ENCODE assay signal across 1 cellular context in genomic region chr18:56986829-56987228, GRCh38.
TF ChIP-seq lines count a peak whose summit lies in the region.

No MANE protein-coding gene starts in this region.

TF ChIP-seq in HepG2, 621 proteins besides CTCF, POLR2A, EP300 and RAD21 (continued from another document):
- TF ChIP-seq ZNF280D (CRISPR knock-in tag; IDR thresholded peaks at IDR 0.05) (no peak), TCF7L2 (IDR thresholded peaks at IDR 0.05; ENCODE audit: low read depth, low read length) (no peak), NR2F6 (IDR thresholded peaks at IDR 0.05) (peak; percentile 66), NR2F6 (CRISPR knock-in tag; IDR thresholded peaks at IDR 0.05) (peak; percentile 45; the same call in 1 of the 2 replicates), HNF4G (IDR thresholded peaks at IDR 0.05; ENCODE audit: borderline replicate concordance, low read depth, low read length) (peak; percentile 59; the same call in 1 of the 2 replicates), HNF4G (CRISPR knock-in tag; IDR thresholded peaks at IDR 0.05; ENCODE audit: borderline replicate concordance, low read depth) (no peak), KDM6A (CRISPR knock-in tag; IDR thresholded peaks at IDR 0.05; ENCODE audit: low read depth) (no peak), ARHGAP35 (CRISPR knock-in tag; IDR thresholded peaks at IDR 0.05; ENCODE audit: borderline replicate concordance) (no peak), HNF4A (CRISPR knock-in tag; IDR thresholded peaks at IDR 0.05) (peak; percentile 60), NR2F1 (CRISPR knock-in tag; IDR thresholded peaks at IDR 0.05) (peak; percentile 43 to 56; a peak in 2 of 4 replicates), CBFB (CRISPR knock-in tag; IDR thresholded peaks at IDR 0.05) (0 out of 2 replicates have a peak, but pooled peaks have one; percentile 65), NR1H2 (CRISPR knock-in tag; IDR thresholded peaks at IDR 0.05; ENCODE audit: borderline replicate concordance, low read depth) (no peak), RFX5 (IDR thresholded peaks at IDR 0.05; ENCODE audit: low read depth, low read length) (no peak), NCOR1 (IDR thresholded peaks at IDR 0.05; ENCODE audit: borderline replicate concordance, low read length) (no peak), PITX1 (CRISPR knock-in tag; IDR thresholded peaks at IDR 0.05) (0 out of 2 replicates have a peak, but pooled peaks have one; percentile 14), PATZ1 (CRISPR knock-in tag; IDR thresholded peaks at IDR 0.05) (no peak), BORCS8-MEF2B (CRISPR knock-in tag; IDR thresholded peaks at IDR 0.05) (no peak), CEBPB (IDR thresholded peaks at IDR 0.05; ENCODE audit: borderline replicate concordance, low read depth, low read length) (peak; percentile 48; the same call in 1 of the 2 replicates), HOMEZ (CRISPR knock-in tag; IDR thresholded peaks at IDR 0.05; ENCODE audit: low read depth) (peak; percentile 36; the same call in 1 of the 2 replicates), TFDP2 (CRISPR knock-in tag; IDR thresholded peaks at IDR 0.05) (no peak), FOXP1 (IDR thresholded peaks at IDR 0.05) (no peak), FOXP1 (CRISPR knock-in tag; IDR thresholded peaks at IDR 0.05) (peak; percentile 55; the same call in 1 of the 2 replicates), SOX13 (IDR thresholded peaks at IDR 0.05) (peak; percentile 78), SOX13 (CRISPR knock-in tag; conservative IDR thresholded peaks at IDR 0.05 in 1 of 2, IDR thresholded peaks at IDR 0.05 in 1 of 2) (peak in 1 of 2 experiments; percentile 98; a peak in 2 of 4 replicates), GATAD2A (CRISPR knock-in tag; IDR thresholded peaks at IDR 0.05) (0 out of 2 replicates have a peak, but pooled peaks have one; percentile 27), SOX6 (IDR thresholded peaks at IDR 0.05) (no peak), SOX6 (CRISPR knock-in tag; IDR thresholded peaks at IDR 0.05) (peak; percentile 96), CEBPG (CRISPR knock-in tag; IDR thresholded peaks at IDR 0.05) (peak; percentile 64), SOX5 (CRISPR knock-in tag; IDR thresholded peaks at IDR 0.05; ENCODE audit: borderline replicate concordance) (peak; percentile 97), PAXIP1 (CRISPR knock-in tag; conservative IDR thresholded peaks at IDR 0.05) (0 out of 2 replicates have a peak, but pooled peaks have one; percentile 27)
- TF ChIP-seq, protein P1, sequence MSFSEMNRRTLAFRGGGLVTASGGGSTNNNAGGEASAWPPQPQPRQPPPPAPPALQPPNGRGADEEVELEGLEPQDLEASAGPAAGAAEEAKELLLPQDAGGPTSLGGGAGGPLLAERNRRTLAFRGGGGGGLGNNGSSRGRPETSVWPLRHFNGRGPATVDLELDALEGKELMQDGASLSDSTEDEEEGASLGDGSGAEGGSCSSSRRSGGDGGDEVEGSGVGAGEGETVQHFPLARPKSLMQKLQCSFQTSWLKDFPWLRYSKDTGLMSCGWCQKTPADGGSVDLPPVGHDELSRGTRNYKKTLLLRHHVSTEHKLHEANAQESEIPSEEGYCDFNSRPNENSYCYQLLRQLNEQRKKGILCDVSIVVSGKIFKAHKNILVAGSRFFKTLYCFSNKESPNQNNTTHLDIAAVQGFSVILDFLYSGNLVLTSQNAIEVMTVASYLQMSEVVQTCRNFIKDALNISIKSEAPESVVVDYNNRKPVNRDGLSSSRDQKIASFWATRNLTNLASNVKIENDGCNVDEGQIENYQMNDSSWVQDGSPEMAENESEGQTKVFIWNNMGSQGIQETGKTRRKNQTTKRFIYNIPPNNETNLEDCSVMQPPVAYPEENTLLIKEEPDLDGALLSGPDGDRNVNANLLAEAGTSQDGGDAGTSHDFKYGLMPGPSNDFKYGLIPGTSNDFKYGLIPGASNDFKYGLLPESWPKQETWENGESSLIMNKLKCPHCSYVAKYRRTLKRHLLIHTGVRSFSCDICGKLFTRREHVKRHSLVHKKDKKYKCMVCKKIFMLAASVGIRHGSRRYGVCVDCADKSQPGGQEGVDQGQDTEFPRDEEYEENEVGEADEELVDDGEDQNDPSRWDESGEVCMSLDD (CRISPR knock-in tag; IDR thresholded peaks at IDR 0.05; ENCODE audit: borderline replicate concordance) = no peak
